ENCODE assay signal across 8 cellular contexts in the genomic region with DNA sequence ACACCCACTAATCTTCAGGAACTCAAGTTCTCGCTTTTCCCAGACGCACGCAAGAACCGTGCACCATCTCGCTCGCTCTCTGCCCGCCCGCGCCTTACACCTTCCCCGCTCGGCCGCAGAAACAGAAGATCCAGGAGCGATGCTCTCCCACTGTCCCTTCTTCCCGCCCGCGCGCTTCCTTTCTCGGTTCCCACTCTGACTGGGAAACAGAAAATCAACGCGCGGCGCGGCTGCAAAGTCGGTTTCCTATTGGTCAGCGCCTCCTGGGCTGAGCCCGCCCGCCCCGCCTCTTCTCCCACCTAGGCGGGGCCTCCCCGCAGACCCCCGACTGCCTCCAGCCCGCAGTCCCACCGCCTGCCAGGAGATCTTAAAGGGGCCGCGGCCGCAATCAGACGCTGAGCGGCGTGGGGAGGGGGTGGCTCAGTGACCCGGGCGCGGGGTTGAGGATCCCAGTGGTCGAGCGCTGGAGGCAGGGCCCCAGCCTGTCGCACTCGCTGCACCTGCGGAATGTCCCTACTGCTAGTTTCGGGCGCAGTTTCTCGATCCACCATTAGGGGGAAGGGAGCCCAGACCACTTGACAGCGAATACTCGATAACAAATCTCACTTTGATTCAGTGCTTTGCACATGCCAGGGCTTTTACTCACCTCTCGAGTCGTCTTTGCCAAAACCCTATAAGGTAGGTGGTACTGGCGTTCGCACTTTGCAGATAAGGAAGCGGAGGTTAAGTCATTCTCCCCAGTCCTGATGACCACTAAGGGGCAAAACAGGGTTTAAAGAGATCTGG. TPM values are rescaled to one million over a fixed set of nuclear protein-coding genes. Genes with fewer than 3 reads are reported as not detected.
DNase-seq lines count a peak whose midpoint lies in the region; ATAC-seq, FAIRE-seq and TF ChIP-seq lines count a peak whose summit lies in the region.

No MANE protein-coding gene starts in this region.

- H3K4me1 ChIP-seq in right cardiac atrium (ENCODE audit: control insufficient read depth, insufficient read depth, low read length) (no peaks in the 10 kb centered on the region), vagina (peaks cover 21% of the 10 kb centered on the region)

- WGBS in right cardiac atrium = under 1% methylated on average over 57 of the region's 57 CpGs

- ATAC-seq in HG02852 (IDR thresholded peaks at IDR 0.05; ENCODE audit: unreplicated experiment) = peak; percentile 73
- ATAC-seq in right cardiac atrium = peak; percentile 95 to 97

- peak overlapping the region; percentile 70 for H3K27ac ChIP-seq in angular gyrus (ENCODE audit: low read depth, low read length)
- peak overlapping the region; percentile 48 for H3K27ac ChIP-seq in right cardiac atrium (ENCODE audit: low read length)
- H3K27ac ChIP-seq in vagina = peak overlapping the region; percentile 68

- no peaks in the 10 kb centered on the region for H3K9me3 ChIP-seq in right cardiac atrium (ENCODE audit: control insufficient read depth, low read length)
- no peaks in the 10 kb centered on the region for H3K9me3 ChIP-seq in vagina

- peak; percentile 64; the same call in 1 of the 2 replicates for TF ChIP-seq POLR2A in GM12892 (IDR thresholded peaks at IDR 0.05; ENCODE audit: low read depth, low read length)
- no peak for TF ChIP-seq POLR2A in vagina (IDR thresholded peaks at IDR 0.05)

- TF ChIP-seq CTCF in vagina (IDR thresholded peaks at IDR 0.05) = peak in 2 of 3 experiments; percentile 28 to 66

- H3K27me3 ChIP-seq in right cardiac atrium (ENCODE audit: control insufficient read depth, insufficient read depth) (no peaks in the 10 kb centered on the region), vagina (no peaks in the 10 kb centered on the region)

- peaks cover 0 to 10% of the 10 kb centered on the region in 2 donors for H3K36me3 ChIP-seq in vagina

- intact Hi-C loops in right cardiac atrium (cut with DNase I) = no loop called here
- intact Hi-C loops in vagina (cut with DNase I) = no loop called here

- H3K4me3 ChIP-seq in right cardiac atrium (ENCODE audit: low read length) (peak overlapping the region; percentile 87), vagina (peak overlapping the region; percentile 77 to 94)

- peak; percentile 99 for FAIRE-seq in GM12892 (lab: Jason Lieb, UNC)

- peak; percentile 93 for DNase-seq in GM12892 (ENCODE audit: insufficient read length)
- peak; percentile 92 for DNase-seq in NCI-H146 (lab: John Stamatoyannopoulos, UW)
- peak; percentile 87 to 97 (median 94) for DNase-seq in T-helper 1 cell
- peak; percentile 97 to 99 (median 98) for DNase-seq in right cardiac atrium
- peak; percentile 92 for DNase-seq in pulmonary artery endothelial cell (ENCODE audit: low read depth, low spot score)
- peak in 1 of 2 donors; percentile 90 for DNase-seq in vagina (ENCODE audit: extremely low spot score in 2 of 2)

RNA-seq across cellular contexts. Expression of a gene that starts 0.7 kb away (rescaled TPM):
- polyA plus RNA-seq in GM12892 (2012; ENCODE audit: missing spikeins) = 38.4 TPM
- 10 to 100 TPM; 81.6 to 95.5 (median 89.7) TPM for total RNA-seq in right cardiac atrium
- polyA plus RNA-seq in right cardiac atrium = 59.6 TPM
- total RNA-seq in pulmonary artery endothelial cell = 24.1 and 32.5 TPM in 2 replicates
- total RNA-seq in vagina = 27.5 TPM

RNA-seq across cellular contexts. Expression of a gene that starts 3.8 kb away (rescaled TPM):
- polyA plus RNA-seq in GM12892 (2012; ENCODE audit: missing spikeins) = 0.66 TPM
- not detected for total RNA-seq in right cardiac atrium
- 0.11 TPM for polyA plus RNA-seq in right cardiac atrium
- total RNA-seq in pulmonary artery endothelial cell = 0.11 and 0.13 TPM in 2 replicates
- 4.9 TPM for total RNA-seq in vagina

RNA-seq across cellular contexts. Expression of a gene that starts 21.3 kb away (rescaled TPM):
- polyA plus RNA-seq in GM12892 (2012; ENCODE audit: missing spikeins) = 20.8 TPM
- total RNA-seq in right cardiac atrium (1 to 10 TPM in 2 of 4 donors, under 1 TPM in 2; 0.54 to 1.9 (median 1.1) TPM), pulmonary artery endothelial cell (not detected in 2 replicates), vagina (2.9 TPM)
- 0.68 TPM for polyA plus RNA-seq in right cardiac atrium

RNA-seq across cellular contexts. Expression of a gene that starts 26.7 kb away (rescaled TPM):
- polyA plus RNA-seq in GM12892 (2012; ENCODE audit: missing spikeins) = 0.87 TPM
- total RNA-seq in right cardiac atrium = under 1 TPM; 0.21 to 0.54 (median 0.29) TPM
- 0.36 TPM for polyA plus RNA-seq in right cardiac atrium
- 0.07 TPM in 1 of 2 replicates, not detected in the other for total RNA-seq in pulmonary artery endothelial cell
- total RNA-seq in vagina = not detected

RNA-seq across cellular contexts. Expression of a gene that starts 35.7 kb away (rescaled TPM):
- 96.5 TPM for polyA plus RNA-seq in GM12892 (2012; ENCODE audit: missing spikeins)
- 100 to 1,000 TPM; 105 to 134 (median 112) TPM for total RNA-seq in right cardiac atrium
- polyA plus RNA-seq in right cardiac atrium = 84.8 TPM
- 152 and 168 TPM in 2 replicates for total RNA-seq in pulmonary artery endothelial cell
- 102 TPM for total RNA-seq in vagina
